ENCODE assay signal across 1 cellular context in the genomic region with DNA sequence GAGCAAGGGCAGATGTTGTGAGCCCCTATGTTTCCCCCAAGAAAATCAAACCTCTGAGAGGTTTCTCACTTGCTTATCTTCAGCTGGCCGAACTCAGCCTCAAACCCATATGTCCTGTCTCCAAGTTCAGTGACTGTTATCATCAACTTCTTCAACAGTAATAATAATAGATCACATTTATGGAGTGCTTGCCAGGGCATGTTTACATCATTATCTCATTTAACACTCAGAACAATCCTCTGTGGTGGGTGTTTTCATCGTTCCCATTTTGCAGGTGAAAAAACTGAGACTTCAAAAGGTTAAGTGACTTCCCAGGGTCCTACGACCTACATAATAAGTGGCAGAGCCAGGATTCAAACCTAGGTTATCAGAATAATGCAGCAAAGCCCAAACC.
TF ChIP-seq lines count a peak whose summit lies in the region.

No MANE protein-coding gene starts in this region.

TF ChIP-seq in endothelial cell of umbilical vein, 7 proteins besides CTCF, POLR2A, EP300 and RAD21:
- no peak for TF ChIP-seq JUN (IDR thresholded peaks at IDR 0.05; ENCODE audit: borderline replicate concordance, insufficient read depth, insufficient read length, low read depth)
- no peak for TF ChIP-seq GATA2 (IDR thresholded peaks at IDR 0.05; ENCODE audit: insufficient read depth, insufficient read length, low read depth, low read length)
- TF ChIP-seq POLR2AphosphoS5 (IDR thresholded peaks at IDR 0.05; ENCODE audit: insufficient read depth, low read depth, low read length) = no peak
- no peak for TF ChIP-seq FOS (IDR thresholded peaks at IDR 0.05; ENCODE audit: borderline replicate concordance, insufficient read depth, low read length)
- TF ChIP-seq, protein P1, sequence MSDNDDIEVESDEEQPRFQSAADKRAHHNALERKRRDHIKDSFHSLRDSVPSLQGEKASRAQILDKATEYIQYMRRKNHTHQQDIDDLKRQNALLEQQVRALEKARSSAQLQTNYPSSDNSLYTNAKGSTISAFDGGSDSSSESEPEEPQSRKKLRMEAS (IDR thresholded peaks at IDR 0.05; ENCODE audit: insufficient read depth, insufficient read length) = no peak
- no peak for TF ChIP-seq MYC (IDR thresholded peaks at IDR 0.05; ENCODE audit: low read depth, low read length)
- no peak for TF ChIP-seq EZH2 (IDR thresholded peaks at IDR 0.05; ENCODE audit: borderline replicate concordance, low read depth, low read length, severe bottlenecking)
TF ChIP-seq in endothelial cell of umbilical vein: peak in this region for 0.
